ENCODE assay signal across 9 cellular contexts in the genomic region with DNA sequence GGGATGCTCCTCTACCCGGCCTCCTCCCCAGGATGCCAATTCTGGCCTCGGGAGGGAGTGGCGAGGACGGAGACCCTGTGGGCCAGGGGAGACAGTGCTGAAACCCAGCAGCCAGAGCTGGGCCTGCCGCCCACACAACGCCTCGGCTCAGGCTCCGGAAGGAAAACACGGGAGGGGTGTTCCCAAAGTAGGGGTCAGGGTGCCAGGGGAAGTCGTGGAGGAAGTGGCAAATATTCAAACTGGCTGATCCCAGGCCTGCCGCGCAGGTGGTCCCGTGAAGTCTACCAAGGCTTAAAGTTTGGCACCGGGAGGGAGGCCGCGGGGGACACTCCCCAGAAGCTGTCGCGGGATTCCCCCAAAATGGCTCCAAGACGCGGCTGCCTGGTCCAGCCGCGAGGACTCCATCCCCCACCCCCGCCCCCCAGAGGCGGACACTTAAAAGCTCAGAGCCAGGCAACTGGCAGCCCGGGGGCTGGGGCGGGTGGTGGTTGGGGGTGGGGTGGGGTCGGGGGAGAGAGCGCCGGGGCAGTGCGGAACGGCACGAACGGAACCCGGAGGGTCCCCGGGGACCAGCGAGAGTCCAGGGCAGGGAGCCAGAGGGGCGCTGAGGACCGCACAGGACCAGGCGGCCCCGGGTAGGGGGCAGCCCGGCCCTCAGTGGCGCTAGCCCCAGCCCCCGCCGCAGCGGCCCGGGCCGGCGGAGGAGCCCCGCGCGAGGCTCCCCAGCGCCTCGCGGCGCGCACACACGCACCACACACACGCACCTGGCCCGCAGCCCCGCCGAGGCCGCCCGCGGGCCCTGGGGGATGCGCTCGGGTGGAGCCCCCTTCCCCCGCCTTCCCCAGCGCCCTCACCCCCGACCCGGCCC. TPM values are rescaled to one million over a fixed set of nuclear protein-coding genes. Genes with fewer than 3 reads are reported as not detected.
A peak's percentile ranks its signal among the peaks of the same experiment; 100 is the strongest.
DNase-seq lines count a peak whose midpoint lies in the region; ATAC-seq lines count a peak whose summit lies in the region.
"Had no signal": no experiment of that assay in that cellular context is flagged by ENCODE, and none has a peak within 500 bp of the region (broad histone marks: within the 10 kb centered on the region; RNA-seq: fewer than 3 reads in every experiment).

No MANE protein-coding gene starts in this region.

- intact Hi-C loops in activated T-helper 2 cell treated with anti-CD3 and anti-CD28 coated beads, Interferon-gamma antibody, Interleukin-2, Interleukin-4, amounts not matched to agents 10 μg/mL and 5 μg/mL and 100 μg/mL, durations not matched to agents 14 hours and 24 hours and 36 hours (cut with micrococcal nuclease): no loop called here

- peaks cover 44% of the 10 kb centered on the region for H3K27me3 Mint-ChIP-seq in T-helper 1 cell treated with Interleukin-12 subunit alpha and Interleukin-12 subunit beta and Interleukin-4 antibody, amounts not matched to agents 30 μg/mL and 1 μg/mL, for 36 hours (ENCODE audit: low read depth)
- peaks cover 39% of the 10 kb centered on the region for H3K27me3 Mint-ChIP-seq in activated T-helper 2 cell treated with anti-CD3 and anti-CD28 coated beads, Interferon-gamma antibody, Interleukin-2, Interleukin-4, amounts not matched to agents 10 μg/mL and 5 μg/mL and 100 μg/mL, durations not matched to agents 14 hours and 24 hours and 36 hours (ENCODE audit: low read depth)
- H3K27me3 Mint-ChIP-seq in stimulated activated memory B cell treated with anti-CD40 and anti-IgM and Interleukin-4, amounts not matched to agents 10 μg/mL and 1 μg/mL and 100 μg/mL, for 72 hours: peaks cover 84% of the 10 kb centered on the region

- H3K9me3 Mint-ChIP-seq in T-helper 1 cell treated with Interleukin-12 subunit alpha and Interleukin-12 subunit beta and Interleukin-4 antibody, amounts not matched to agents 30 μg/mL and 1 μg/mL, for 36 hours: no peaks in the 10 kb centered on the region
- H3K9me3 Mint-ChIP-seq in activated T-helper 2 cell treated with anti-CD3 and anti-CD28 coated beads, Interferon-gamma antibody, Interleukin-2, Interleukin-4, amounts not matched to agents 10 μg/mL and 5 μg/mL and 100 μg/mL, durations not matched to agents 14 hours and 24 hours and 36 hours: no peaks in the 10 kb centered on the region
- no peaks in the 10 kb centered on the region for H3K9me3 Mint-ChIP-seq in stimulated activated memory B cell treated with anti-CD40 and anti-IgM and Interleukin-4, amounts not matched to agents 10 μg/mL and 1 μg/mL and 100 μg/mL, for 72 hours

- H3K4me1 Mint-ChIP-seq in T-helper 1 cell treated with Interleukin-12 subunit alpha and Interleukin-12 subunit beta and Interleukin-4 antibody, amounts not matched to agents 30 μg/mL and 1 μg/mL, for 36 hours (ENCODE audit: low read depth): no peaks in the 10 kb centered on the region
- H3K4me1 Mint-ChIP-seq in activated T-helper 2 cell treated with anti-CD3 and anti-CD28 coated beads, Interferon-gamma antibody, Interleukin-2, Interleukin-4, amounts not matched to agents 10 μg/mL and 5 μg/mL and 100 μg/mL, durations not matched to agents 14 hours and 24 hours and 36 hours (ENCODE audit: low read depth): no peaks in the 10 kb centered on the region
- H3K4me1 Mint-ChIP-seq in stimulated activated memory B cell treated with anti-CD40 and anti-IgM and Interleukin-4, amounts not matched to agents 10 μg/mL and 1 μg/mL and 100 μg/mL, for 72 hours: peaks cover 41% of the 10 kb centered on the region

- no peak overlapping the region for H3K27ac Mint-ChIP-seq in T-helper 1 cell treated with Interleukin-12 subunit alpha and Interleukin-12 subunit beta and Interleukin-4 antibody, amounts not matched to agents 30 μg/mL and 1 μg/mL, for 36 hours
- no peak overlapping the region for H3K27ac Mint-ChIP-seq in activated T-helper 2 cell treated with anti-CD3 and anti-CD28 coated beads, Interferon-gamma antibody, Interleukin-2, Interleukin-4, amounts not matched to agents 10 μg/mL and 5 μg/mL and 100 μg/mL, durations not matched to agents 14 hours and 24 hours and 36 hours
- no peak overlapping the region for H3K27ac Mint-ChIP-seq in stimulated activated memory B cell treated with anti-CD40 and anti-IgM and Interleukin-4, amounts not matched to agents 10 μg/mL and 1 μg/mL and 100 μg/mL, for 72 hours

- DNase-seq in T-helper 1 cell: no peak
- no peak for DNase-seq in activated T-helper 2 cell treated with anti-CD3 and anti-CD28 coated beads, Interferon-gamma antibody, Interleukin-2, Interleukin-4, amounts not matched to agents 10 μg/mL and 5 μg/mL and 100 μg/mL, durations not matched to agents 14 hours and 24 hours and 36 hours (ENCODE audit: low spot score)
- peak; percentile 55 for DNase-seq in iPS-NIHi11 (ENCODE audit: low spot score)
- no peak for DNase-seq in activated gamma-delta T cell treated with Interleukin-2 at 50 U/mL for 16 hours
- no peak for DNase-seq in NCI-H2171 treated with DMSO at 0.1 percent for 48 hours (lab: John Stamatoyannopoulos, UW)
- DNase-seq in NCI-H2196 (lab: John Stamatoyannopoulos, UW; ENCODE audit: unreplicated experiment): no peak
- DNase-seq: stimulated activated CD4-positive, alpha-beta T cell treated with anti-CD3 and anti-CD28 coated beads, Interleukin-12 subunit alpha, Interleukin-12 subunit beta, amount 100 ng/mL, for 4 hours had no signal

- ATAC-seq in stimulated activated memory B cell treated with anti-CD40 and anti-IgM and Interleukin-4, amounts not matched to agents 10 μg/mL and 1 μg/mL and 100 μg/mL, for 72 hours: peak; percentile 5

- H3K4me3 Mint-ChIP-seq in T-helper 1 cell treated with Interleukin-12 subunit alpha and Interleukin-12 subunit beta and Interleukin-4 antibody, amounts not matched to agents 30 μg/mL and 1 μg/mL, for 36 hours: peak overlapping the region; percentile 25
- H3K4me3 Mint-ChIP-seq in activated T-helper 2 cell treated with anti-CD3 and anti-CD28 coated beads, Interferon-gamma antibody, Interleukin-2, Interleukin-4, amounts not matched to agents 10 μg/mL and 5 μg/mL and 100 μg/mL, durations not matched to agents 14 hours and 24 hours and 36 hours (ENCODE audit: low read depth): peak overlapping the region; percentile 33
- H3K4me3 Mint-ChIP-seq in stimulated activated memory B cell treated with anti-CD40 and anti-IgM and Interleukin-4, amounts not matched to agents 10 μg/mL and 1 μg/mL and 100 μg/mL, for 72 hours: peak overlapping the region; percentile 73

- H3K36me3 Mint-ChIP-seq in T-helper 1 cell treated with Interleukin-12 subunit alpha and Interleukin-12 subunit beta and Interleukin-4 antibody, amounts not matched to agents 30 μg/mL and 1 μg/mL, for 36 hours (ENCODE audit: low read depth): no peaks in the 10 kb centered on the region
- H3K36me3 Mint-ChIP-seq in activated T-helper 2 cell treated with anti-CD3 and anti-CD28 coated beads, Interferon-gamma antibody, Interleukin-2, Interleukin-4, amounts not matched to agents 10 μg/mL and 5 μg/mL and 100 μg/mL, durations not matched to agents 14 hours and 24 hours and 36 hours (ENCODE audit: low read depth): no peaks in the 10 kb centered on the region
- no peaks in the 10 kb centered on the region for H3K36me3 Mint-ChIP-seq in stimulated activated memory B cell treated with anti-CD40 and anti-IgM and Interleukin-4, amounts not matched to agents 10 μg/mL and 1 μg/mL and 100 μg/mL, for 72 hours

RNA-seq across cellular contexts. Expression of a gene that starts 20.0 kb away (rescaled TPM):
- total RNA-seq in activated T-helper 2 cell treated with anti-CD3 and anti-CD28 coated beads, Interferon-gamma antibody, Interleukin-2, Interleukin-4, amounts not matched to agents 10 μg/mL and 5 μg/mL and 100 μg/mL, durations not matched to agents 14 hours and 24 hours and 36 hours: 3.4 and 3.5 TPM in 2 replicates
